In genomic region chr16:28974437-28975157, GRCh38 we compare ENCODE assay signal across 8 cellular contexts. TPM values are rescaled to one million over a fixed set of nuclear protein-coding genes. Genes with fewer than 3 reads are reported as not detected.
DNase-seq lines count a peak whose midpoint lies in the region; FAIRE-seq and TF ChIP-seq lines count a peak whose summit lies in the region.

Gene SPNS1, plus strand, starts transcription at chr16:28974778. Its CDS starts 374 bp downstream, at chr16:28975152.

- H2AFZ ChIP-seq in neuronal stem cell (ENCODE audit: low read length) = peak within 1 kb of the TSS; percentile 80

- no CpG with 5 or more reads among the region's 60 CpGs for WGBS in neuronal stem cell (ENCODE audit: extremely low coverage in 2 of 2, insufficient read length in 2 of 2, insufficient replicate concordance in 1 of 2), 2 donors

- no peak for FAIRE-seq in frontal cortex (lab: Jason Lieb, UNC)

- H2BK12ac ChIP-seq in neuronal stem cell (ENCODE audit: low read length) = peak within 1 kb of the TSS; percentile 50

- H2BK15ac ChIP-seq in neuronal stem cell (ENCODE audit: low read length) = no peak within 1 kb of the TSS

- in situ Hi-C loops in G401 (cut with HindIII; ENCODE audit: low sequenced_read_pairs) = no loop called here
- in situ Hi-C loops in SK-MEL-5 (cut with HindIII; ENCODE audit: low pct_unique_long_range_greater_than_20kb, low sequenced_read_pairs) = no loop called here

- peak within 1 kb of the TSS; percentile 92 for H3K4me2 ChIP-seq in neuronal stem cell (ENCODE audit: insufficient read depth, low read length, poor library complexity, severe bottlenecking)

- peak within 1 kb of the TSS; percentile 98 for H3K23ac ChIP-seq in neuronal stem cell (ENCODE audit: low read depth, low read length, poor library complexity)

- no peaks in the 10 kb centered on the region for H3K27me3 ChIP-seq in neuronal stem cell (ENCODE audit: control insufficient read depth in 3 of 3, insufficient read depth in 3 of 3, low read depth in 1 of 3, low read length in 3 of 3)

- H3K79me1 ChIP-seq in neuronal stem cell (ENCODE audit: low read depth, low read length) = peaks cover 4% of the 10 kb centered on the region

- peak within 1 kb of the TSS; percentile 92 for H3K9ac ChIP-seq in neuronal stem cell (ENCODE audit: low read depth, low read length, poor library complexity)

- H2BK120ac ChIP-seq in neuronal stem cell (ENCODE audit: low read depth, low read length) = no peak within 1 kb of the TSS

- H2BK5ac ChIP-seq in neuronal stem cell (ENCODE audit: low read length) = peak within 1 kb of the TSS; percentile 78

- H3K27ac ChIP-seq in HEK293 (ENCODE audit: extremely low read depth, low read depth, low read length) (peak within 1 kb of the TSS; percentile 20; the same call in 1 of the 2 replicates), neuronal stem cell (replicated peaks; ENCODE audit: low read length) (peak within 1 kb of the TSS; percentile 89)

- H2AK5ac ChIP-seq in neuronal stem cell (ENCODE audit: low read depth, low read length) = peak within 1 kb of the TSS; percentile 69

- peak within 1 kb of the TSS; percentile 89 for H4K91ac ChIP-seq in neuronal stem cell (ENCODE audit: low read depth, low read length, poor library complexity)

- TF ChIP-seq CTCF in HEK293 (tag by site-specific recombination; IDR thresholded peaks at IDR 0.05) (no peak), subcutaneous adipose tissue (IDR thresholded peaks at IDR 0.05; ENCODE audit: low read depth) (no peak)

- H3K4ac ChIP-seq in neuronal stem cell (ENCODE audit: low read length) = peak within 1 kb of the TSS; percentile 42

- CTCF ChIA-PET in HEK293 (lab: Yijun Ruan, JAX) = interaction anchor here (0.6 to 1.1 kb wide), 5 partner anchors 9 to 450 kb away, joined by 3 to 5 read pairs (median 3); no protein-coding TSS in a partner anchor

- H3K14ac ChIP-seq in neuronal stem cell (ENCODE audit: low read length) = peak within 1 kb of the TSS; percentile 91

- H3K36me3 ChIP-seq in HEK293 (ENCODE audit: control insufficient read depth in 2 of 2, insufficient read depth in 1 of 2, low read length in 2 of 2) (peaks cover 0 to 26% of the 10 kb centered on the region in 2 experiments; a peak in 1 of 3 replicates), neuronal stem cell (replicated peaks in 1 of 2; ENCODE audit: control insufficient read depth in 2 of 2, insufficient read depth in 2 of 2, low read length in 2 of 2) (peaks cover 4 to 12% of the 10 kb centered on the region in 2 donors)

- no peaks in the 10 kb centered on the region for H3K4me1 ChIP-seq in HEK293 (ENCODE audit: control insufficient read depth, insufficient read depth, low read length)
- H3K4me1 ChIP-seq in neuronal stem cell (ENCODE audit: control insufficient read depth in 2 of 2, insufficient read depth in 1 of 2, low read depth in 1 of 2, low read length in 2 of 2) = peaks cover 5 to 6% of the 10 kb centered on the region in 2 donors

- no peaks in the 10 kb centered on the region for H3K9me3 ChIP-seq in HEK293 (ENCODE audit: control insufficient read depth, insufficient read depth, low read depth, low read length)
- no peaks in the 10 kb centered on the region for H3K9me3 ChIP-seq in neuronal stem cell (replicated peaks in 1 of 2; ENCODE audit: control insufficient read depth in 2 of 2, insufficient read depth in 1 of 2, low read depth in 1 of 2, low read length in 2 of 2)

- POLR2A ChIA-PET in HEK293 (lab: Yijun Ruan, JAX) = interaction anchor here (0.6 to 1.0 kb wide), 3 partner anchors 21 to 144 kb away, joined by 3 to 10 read pairs (median 5); partner anchors contain the start of gene NFATC2IP

- DNase-seq in G401 (ENCODE audit: low spot score) (peak; percentile 94), MV-4-11 (lab: John Stamatoyannopoulos, UW) (peak; percentile 93), SK-MEL-5 (ENCODE audit: low read depth, low spot score) (peak; percentile 93), frontal cortex (ENCODE audit: low spot score in 2 of 2) (peak; percentile 98 to 99), neuronal stem cell (ENCODE audit: low spot score) (peak; percentile 93)
- peak; percentile 93 for DNase-seq in activated naive CD4-positive, alpha-beta T cell treated with Interleukin-2 at 50 U/mL for 16 hours

- peak within 1 kb of the TSS; percentile 80 for H3K18ac ChIP-seq in neuronal stem cell (ENCODE audit: low read length)

- H3K4me3 ChIP-seq in HEK293 (ENCODE audit: low read depth, low read length) (peak within 1 kb of the TSS; percentile 97), neuronal stem cell (ENCODE audit: low read length in 2 of 2) (peak within 1 kb of the TSS; percentile 79 to 94)

- peak within 1 kb of the TSS; percentile 100 for H4K8ac ChIP-seq in neuronal stem cell (ENCODE audit: low read depth, low read length)

TF ChIP-seq in HEK293, 187 proteins besides CTCF, POLR2A, EP300 and RAD21 (continues in another document):
- TF ChIP-seq ZNF248 (tag by site-specific recombination; IDR thresholded peaks at IDR 0.05) (no peak), ZNF394 (tag by site-specific recombination; IDR thresholded peaks at IDR 0.05; ENCODE audit: borderline replicate concordance) (peak; percentile 57; the same call in 1 of the 2 replicates), FEZF1 (tag by site-specific recombination; IDR thresholded peaks at IDR 0.05) (peak; percentile 33; the same call in 1 of the 2 replicates), YY2 (tag by site-specific recombination; IDR thresholded peaks at IDR 0.05) (peak; percentile 99), ZNF610 (tag by site-specific recombination; IDR thresholded peaks at IDR 0.05; ENCODE audit: borderline replicate concordance) (peak; percentile 87), ZNF707 (tag by site-specific recombination; IDR thresholded peaks at IDR 0.05) (no peak), ZNF555 (tag by site-specific recombination; conservative IDR thresholded peaks at IDR 0.05) (no peak), IKZF3 (tag by site-specific recombination; IDR thresholded peaks at IDR 0.05) (peak; percentile 66), ZNF311 (tag by site-specific recombination; IDR thresholded peaks at IDR 0.05; ENCODE audit: borderline replicate concordance) (no peak), ZNF335 (tag by site-specific recombination; conservative IDR thresholded peaks at IDR 0.05) (peak; percentile 85), ZNF660 (tag by site-specific recombination; IDR thresholded peaks at IDR 0.05) (peak; percentile 84; the same call in 1 of the 2 replicates), ZNF76 (tag by site-specific recombination; IDR thresholded peaks at IDR 0.05; ENCODE audit: borderline replicate concordance, low read depth) (peak; percentile 84), HOXD13 (CRISPR knock-in tag; IDR thresholded peaks at IDR 0.05; ENCODE audit: borderline replicate concordance) (no peak), KLF7 (tag by site-specific recombination; IDR thresholded peaks at IDR 0.05; ENCODE audit: borderline replicate concordance) (peak; percentile 75), ZFP37 (tag by site-specific recombination; IDR thresholded peaks at IDR 0.05) (no peak), ZBTB48 (tag by site-specific recombination; IDR thresholded peaks at IDR 0.05) (peak; percentile 86), ZNF26 (tag by site-specific recombination; IDR thresholded peaks at IDR 0.05) (no peak), HOXA7 (CRISPR knock-in tag; IDR thresholded peaks at IDR 0.05; ENCODE audit: borderline replicate concordance) (no peak), ZNF548 (tag by site-specific recombination; IDR thresholded peaks at IDR 0.05) (no peak), ZNF121 (tag by site-specific recombination; IDR thresholded peaks at IDR 0.05) (no peak), ZBTB17 (tag by site-specific recombination; IDR thresholded peaks at IDR 0.05) (peak; percentile 97), OVOL3 (tag by site-specific recombination; IDR thresholded peaks at IDR 0.05) (peak; percentile 90), ZNF600 (tag by site-specific recombination; IDR thresholded peaks at IDR 0.05) (peak; percentile 50), ZNF146 (tag by site-specific recombination; IDR thresholded peaks at IDR 0.05) (peak; percentile 35; the same call in 1 of the 2 replicates)
- TF ChIP-seq, protein P1, sequence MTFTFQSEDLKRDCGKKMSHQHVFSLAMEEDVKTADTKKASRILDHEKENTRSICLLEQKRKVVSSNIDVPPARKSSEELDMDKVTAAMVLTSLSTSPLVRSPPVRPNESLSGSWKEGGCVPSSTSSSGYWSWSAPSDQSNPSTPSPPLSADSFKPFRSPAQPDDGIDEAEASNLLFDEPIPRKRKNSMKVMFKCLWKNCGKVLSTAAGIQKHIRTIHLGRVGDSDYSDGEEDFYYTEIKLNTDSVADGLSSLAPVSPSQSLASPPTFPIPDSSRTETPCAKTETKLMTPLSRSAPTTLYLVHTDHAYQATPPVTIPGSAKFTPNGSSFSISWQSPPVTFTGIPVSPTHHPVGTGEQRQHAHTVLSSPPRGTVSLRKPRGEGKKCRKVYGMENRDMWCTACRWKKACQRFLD (tag by site-specific recombination; IDR thresholded peaks at IDR 0.05) = peak; percentile 95

RNA-seq across cellular contexts. Expression of gene SPNS1, which starts in this region (rescaled TPM):
- total RNA-seq in G401 (2014; rRNA removed; shearing (Covaris generic)) = 64.4 and 81.8 TPM in 2 replicates
- total RNA-seq in SK-MEL-5 (2014; rRNA removed; shearing (Covaris generic)) = 48.1 and 64.2 TPM in 2 replicates
- 140 and 146 TPM in 2 replicates for polyA plus RNA-seq in SK-MEL-5 (2015; cell fraction: cytosol; rRNA removed)
- 81.3 and 115 TPM in 2 replicates for polyA plus RNA-seq in SK-MEL-5 (2015; cell fraction: nucleus; rRNA removed)
- total RNA-seq in frontal cortex (22.4 TPM), subcutaneous adipose tissue (10 to 100 TPM; 15.3 to 24.6 (median 18.9) TPM)
- polyA plus RNA-seq in neuronal stem cell (2013, experiment 1 of 2) = 21.5 TPM
- 21.8 TPM for polyA plus RNA-seq in neuronal stem cell (2013, experiment 2 of 2)

Comparison
In these comparisons a context has a peak if more than half of its experiments do, and no peak if none do; other contexts are left out.
1. Peak in every context shown above with its lines: DNase-seq, H3K4me3 ChIP-seq and H3K27ac ChIP-seq.